Comparison of ENCODE assay signal across 22 cellular contexts in genomic region chr2:119425620-119426395, GRCh38. TPM values are rescaled to one million over a fixed set of nuclear protein-coding genes. Genes with fewer than 3 reads are reported as not detected.
DNase-seq lines count a peak whose midpoint lies in the region; ATAC-seq and TF ChIP-seq lines count a peak whose summit lies in the region.
"Had no signal": no experiment of that assay in that cellular context is flagged by ENCODE, and none has a peak within 500 bp of the region (broad histone marks: within the 10 kb centered on the region; RNA-seq: fewer than 3 reads in every experiment).

No MANE protein-coding gene starts in this region.

- BruUV-seq in MCF 10A (replicated peaks; lab: Mats Ljungman, UMichigan) (no TSS peak), mammary epithelial cell (replicated peaks; lab: Mats Ljungman, UMichigan) (no TSS peak)

- H3K27me3 Mint-ChIP-seq in MCF 10A (ENCODE audit: insufficient read depth, unreplicated experiment), result no peaks in the 10 kb centered on the region

- no peaks in the 10 kb centered on the region for H4K20me1 ChIP-seq in mammary epithelial cell (ENCODE audit: insufficient read depth, low read length)

- H3K9me3 Mint-ChIP-seq in MCF 10A (ENCODE audit: unreplicated experiment), result no peaks in the 10 kb centered on the region
- H3K9me3 Mint-ChIP-seq: activated T-helper 1 cell treated with anti-CD3 and anti-CD28 coated beads, Interleukin-12 subunit alpha, Interleukin-12 subunit beta, Interleukin-2, Interleukin-4 antibody, amounts not matched to agents 30 ng/mL and 10 ng/mL and 1 ng/mL, durations not matched to agents 14 hours and 24 hours and 36 hours had no signal

- H3K27me3 ChIP-seq in mammary epithelial cell (ENCODE audit: insufficient read depth, low read length), result no peaks in the 10 kb centered on the region
- H3K27me3 ChIP-seq in muscle layer of duodenum (ENCODE audit: low read depth, low read length), result no peaks in the 10 kb centered on the region
- no peaks in the 10 kb centered on the region for H3K27me3 ChIP-seq in upper lobe of right lung
- H3K27me3 ChIP-seq: breast epithelium, ovary, thyroid gland had no signal

- H3K4me3 ChIP-seq in mammary epithelial cell (replicated peaks in 1 of 3; ENCODE audit: insufficient read depth in 1 of 3, low read depth in 2 of 3, low read length in 3 of 3) (no peak overlapping the region), epithelial cell of proximal tubule (ENCODE audit: low read depth, low read length) (no peak overlapping the region), muscle layer of duodenum (ENCODE audit: low read depth in 1 of 2, low read length in 2 of 2) (no peak overlapping the region), upper lobe of right lung (no peak overlapping the region)
- H3K4me3 ChIP-seq: breast epithelium, HAP-1, heart right ventricle, ovary, spleen, thyroid gland had no signal

- in situ Hi-C loops in mammary epithelial cell (cut with MboI; ENCODE audit: low sequenced_read_pairs in 2 of 2), result no loop called here

- H3K4me1 ChIP-seq in mammary epithelial cell (ENCODE audit: insufficient read depth, low read length), result no peaks in the 10 kb centered on the region
- peaks cover 0 to 2% of the 10 kb centered on the region in 2 donors for H3K4me1 ChIP-seq in muscle layer of duodenum (ENCODE audit: control insufficient read depth in 1 of 2, insufficient read depth in 2 of 2, low read length in 2 of 2)
- H3K4me1 ChIP-seq in upper lobe of right lung, result peaks cover 48% of the 10 kb centered on the region
- H3K4me1 ChIP-seq: breast epithelium had no signal

- peak; percentile 2 for ATAC-seq in upper lobe of right lung
- ATAC-seq in HG03469 (IDR thresholded peaks at IDR 0.05; ENCODE audit: unreplicated experiment), result no peak
- no peak for ATAC-seq in HG02759 (IDR thresholded peaks at IDR 0.05; ENCODE audit: unreplicated experiment)

- H3K36me3 ChIP-seq in mammary epithelial cell (ENCODE audit: insufficient read depth, low read length) (no peaks in the 10 kb centered on the region), muscle layer of duodenum (ENCODE audit: control insufficient read depth in 1 of 2, insufficient read depth in 2 of 2, low read length in 2 of 2) (no peaks in the 10 kb centered on the region), upper lobe of right lung (no peaks in the 10 kb centered on the region)
- H3K36me3 ChIP-seq: breast epithelium, HAP-1, heart right ventricle, ovary, spleen, thyroid gland, WERI-Rb-1 had no signal

- H3K36me3 Mint-ChIP-seq in MCF 10A (ENCODE audit: insufficient read depth, unreplicated experiment), result no peaks in the 10 kb centered on the region
- H3K36me3 Mint-ChIP-seq: CD4-positive, CD25-positive, alpha-beta regulatory T cell had no signal

- 66% methylated on average over 6 of the region's 7 CpGs for WGBS in mammary epithelial cell (ENCODE audit: low coverage, missing lambda C conversion rate)

- no peak for DNase-seq in MCF 10A (ENCODE audit: unreplicated experiment)
- no peak for DNase-seq in mammary epithelial cell
- peak; percentile 57 for DNase-seq in epithelial cell of proximal tubule (ENCODE audit: low read depth)
- no peak for DNase-seq in upper lobe of right lung
- DNase-seq in UCSD-AML1 (lab: John Stamatoyannopoulos, UW; ENCODE audit: unreplicated experiment), result no peak
- DNase-seq: activated CD4-positive, alpha-beta T cell treated with anti-CD3 and anti-CD28 coated beads, Interleukin-2, amount 50 U/mL, for 48 hours; CD4-positive, CD25-positive, alpha-beta regulatory T cell; heart right ventricle; NCI-H226; SHP77; spleen; T-helper 1 cell; WERI-Rb-1 had no signal

- H3K79me2 ChIP-seq in mammary epithelial cell (ENCODE audit: insufficient read depth, low read length), result no peaks in the 10 kb centered on the region

- TF ChIP-seq CTCF in MCF 10A (IDR thresholded peaks at IDR 0.05; ENCODE audit: unreplicated experiment) (no peak), mammary epithelial cell (conservative IDR thresholded peaks at IDR 0.05 in 1 of 2, IDR thresholded peaks at IDR 0.05 in 1 of 2; ENCODE audit: extremely low read depth in 1 of 2, insufficient read depth in 1 of 2, low read depth in 1 of 2, low read length in 2 of 2) (no peak), epithelial cell of proximal tubule (conservative IDR thresholded peaks at IDR 0.05; ENCODE audit: low read depth, low read length) (no peak), upper lobe of right lung (IDR thresholded peaks at IDR 0.05) (no peak)

- H3K9me3 ChIP-seq in mammary epithelial cell (replicated peaks; ENCODE audit: insufficient read depth, low read length), result no peaks in the 10 kb centered on the region
- peaks cover 0 to 3% of the 10 kb centered on the region in 2 donors for H3K9me3 ChIP-seq in muscle layer of duodenum (ENCODE audit: control insufficient read depth in 1 of 2, low read length in 2 of 2)
- H3K9me3 ChIP-seq in upper lobe of right lung, result no peaks in the 10 kb centered on the region
- H3K9me3 ChIP-seq: ovary, thyroid gland had no signal

- H3K4me1 Mint-ChIP-seq in MCF 10A (ENCODE audit: insufficient read depth, unreplicated experiment), result peaks cover 20% of the 10 kb centered on the region
- H3K4me1 Mint-ChIP-seq: CD4-positive, CD25-positive, alpha-beta regulatory T cell had no signal

- no peak overlapping the region for H3K4me2 ChIP-seq in mammary epithelial cell (ENCODE audit: insufficient read depth, low read depth, low read length)

- no peak overlapping the region for H3K4me3 Mint-ChIP-seq in MCF 10A (ENCODE audit: unreplicated experiment)
- H3K4me3 Mint-ChIP-seq: activated T-helper 1 cell treated with anti-CD3 and anti-CD28 coated beads, Interleukin-12 subunit alpha, Interleukin-12 subunit beta, Interleukin-2, Interleukin-4 antibody, amounts not matched to agents 30 ng/mL and 10 ng/mL and 1 ng/mL, durations not matched to agents 14 hours and 24 hours and 36 hours; CD4-positive, CD25-positive, alpha-beta regulatory T cell had no signal

- H3K9ac ChIP-seq in mammary epithelial cell (ENCODE audit: insufficient read depth, low read length), result no peak overlapping the region

- CTCF ChIA-PET in MCF 10A (lab: Yijun Ruan, JAX) (no interaction called here), mammary epithelial cell (lab: Charles Lee; ENCODE audit: low non-redundant PET) (no interaction called here)

- intact Hi-C loops in MCF 10A (cut with micrococcal nuclease) (no loop called here), mammary epithelial cell (cut with micrococcal nuclease) (no loop called here), upper lobe of right lung (cut with DNase I) (no loop called here)

- H2AFZ ChIP-seq in mammary epithelial cell (ENCODE audit: low read depth, low read length), result no peak overlapping the region

- dilution Hi-C loops in mammary epithelial cell (cut with HindIII; ENCODE audit: low sequenced_read_pairs), result no loop called here

- H3K27ac ChIP-seq in mammary epithelial cell (ENCODE audit: insufficient read depth, low read depth, low read length), result no peak overlapping the region
- peak overlapping the region; percentile 46 for H3K27ac ChIP-seq in muscle layer of duodenum (ENCODE audit: low read length)
- no peak overlapping the region for H3K27ac ChIP-seq in upper lobe of right lung
- H3K27ac ChIP-seq: heart right ventricle, WERI-Rb-1 had no signal

- POLR2A ChIA-PET in MCF 10A (lab: Yijun Ruan, JAX), result no interaction called here

- peak overlapping the region; percentile 5 for H3K27ac Mint-ChIP-seq in MCF 10A (ENCODE audit: low read depth, unreplicated experiment)
- H3K27ac Mint-ChIP-seq: activated T-helper 1 cell treated with anti-CD3 and anti-CD28 coated beads, Interleukin-12 subunit alpha, Interleukin-12 subunit beta, Interleukin-2, Interleukin-4 antibody, amounts not matched to agents 30 ng/mL and 10 ng/mL and 1 ng/mL, durations not matched to agents 14 hours and 24 hours and 36 hours had no signal

RNA-seq across cellular contexts. Expression of gene TMEM37, which starts 5.8 kb away (rescaled TPM):
- total RNA-seq in MCF 10A (2022) (0.17 TPM in 1 of 2 replicates, not detected in the other), mammary epithelial cell (not detected), epithelial cell of proximal tubule (0.36 and 1.2 TPM in 2 replicates), upper lobe of right lung (23.8 TPM)
- polyA plus RNA-seq in mammary epithelial cell, result 0.03 TPM
- not detected for polyA minus RNA-seq in mammary epithelial cell
- total RNA-seq: activated T-helper 1 cell treated with anti-CD3 and anti-CD28 coated beads, Interleukin-12 subunit alpha, Interleukin-12 subunit beta, Interleukin-2, Interleukin-4 antibody, amounts not matched to agents 30 ng/mL and 10 ng/mL and 1 ng/mL, durations not matched to agents 14 hours and 24 hours and 36 hours; CD4-positive, CD25-positive, alpha-beta regulatory T cell; Daoy had no signal

RNA-seq across cellular contexts. Expression of gene DBI, which starts 59.0 kb away (rescaled TPM):
- total RNA-seq in MCF 10A (2022), result 76.8 and 104 TPM in 2 replicates
- 100 to 1,000 TPM in 1 of 2 donors, 10 to 100 TPM in 1; 36.5 to 217 TPM for total RNA-seq in mammary epithelial cell
- polyA plus RNA-seq in mammary epithelial cell, result 583 TPM
- polyA minus RNA-seq in mammary epithelial cell, result 109 TPM
- total RNA-seq in epithelial cell of proximal tubule, result 134 and 238 TPM in 2 replicates
- total RNA-seq in upper lobe of right lung, result 176 TPM

RNA-seq across cellular contexts. Expression of gene C2orf76, which starts 59.2 kb away (rescaled TPM):
- total RNA-seq in MCF 10A (2022) (9.7 and 9.8 TPM in 2 replicates), mammary epithelial cell (1 to 10 TPM; 6.2 to 8.3 TPM), epithelial cell of proximal tubule (5.4 and 9.3 TPM in 2 replicates), upper lobe of right lung (11.8 TPM)
- polyA plus RNA-seq in mammary epithelial cell, result 6.8 TPM
- 5.1 TPM for polyA minus RNA-seq in mammary epithelial cell

Comparison
In these comparisons a context has a peak if more than half of its experiments do, and no peak if none do; other contexts are left out.
1. RNA of gene TMEM37, which starts 5.8 kb away (total RNA-seq): 23.8 TPM in upper lobe of right lung (single experiment); 0.36 to 1.2 TPM in epithelial cell of proximal tubule, 0.17 TPM in MCF 10A and not detected in mammary epithelial cell; every median in the first group is over 10 times any median in the second.